In genomic region chr4:62407534-62407933, GRCh38 we compare ENCODE assay signal across 20 cellular contexts.
"Had no signal": no experiment of that assay in that cellular context is flagged by ENCODE, and none has a peak within 500 bp of the region (broad histone marks: within the 10 kb centered on the region; RNA-seq: fewer than 3 reads in every experiment).

No MANE protein-coding gene starts in this region.

- H3K36me3 ChIP-seq: esophagus squamous epithelium, tibial artery had no signal

- H3K4me1 ChIP-seq: esophagus squamous epithelium had no signal

- H3K27me3 ChIP-seq: esophagus squamous epithelium, tibial artery had no signal

- H3K9me3 ChIP-seq: esophagus squamous epithelium, tibial artery had no signal

- ATAC-seq: activated T-helper 17 cell treated with anti-CD3 and anti-CD28 coated beads, Interleukin-2, amount 50 U/mL, for 72 hours; effector memory CD8-positive, alpha-beta T cell; stimulated activated naive CD8-positive, alpha-beta T cell treated with anti-CD3 and anti-CD28 coated beads, Interleukin-15, Interleukin-2, amounts not matched to agents 100 U/mL and 50 U/mL, for 24 hours had no signal

- H3K27ac ChIP-seq: esophagus squamous epithelium, tibial artery had no signal

- H3K4me3 ChIP-seq: esophagus squamous epithelium, lung, tibial artery had no signal

- FAIRE-seq: TTC549 had no signal

- DNase-seq: activated CD4-positive, alpha-beta memory T cell treated with anti-CD3 and anti-CD28 coated beads, Interleukin-2, amount 10 ng/mL, durations not matched to agents 7 days and 5 days; activated CD4-positive, alpha-beta T cell treated with anti-CD3 and anti-CD28 coated beads for 48 hours; activated CD4-positive, CD25-positive, alpha-beta regulatory T cell; activated naive CD4-positive, alpha-beta T cell treated with Interleukin-2 at 50 U/mL for 16 hours; activated naive CD8-positive, alpha-beta T cell treated with anti-CD3 and anti-CD28 coated beads, Interleukin-2, amount 10 ng/mL, durations not matched to agents 7 days and 5 days; activated T-cell treated with anti-CD3 and anti-CD28 coated beads, Interleukin-2, amount 50 U/mL, for 1 hour; effector memory CD8-positive, alpha-beta T cell; esophagus squamous epithelium; hippocampal formation; islet precursor cell; posterior cingulate gyrus; retina; stimulated activated CD4-positive, alpha-beta T cell treated with anti-CD3 and anti-CD28 coated beads, Interleukin-12 subunit alpha, Interleukin-12 subunit beta, amount 100 ng/mL, for 4 hours; stimulated activated CD4-positive, alpha-beta T cell treated with anti-CD3 and anti-CD28 coated beads, Interleukin-1b, Interleukin-23, amount 100 ng/mL, for 48 hours; stimulated activated naive CD8-positive, alpha-beta T cell treated with anti-CD3 and anti-CD28 coated beads, Interleukin-15, Interleukin-2, amounts not matched to agents 100 U/mL and 50 U/mL, for 24 hours; substantia nigra; tibial artery had no signal
